Comparison of ENCODE assay signal across 29 cellular contexts in the genomic region with DNA sequence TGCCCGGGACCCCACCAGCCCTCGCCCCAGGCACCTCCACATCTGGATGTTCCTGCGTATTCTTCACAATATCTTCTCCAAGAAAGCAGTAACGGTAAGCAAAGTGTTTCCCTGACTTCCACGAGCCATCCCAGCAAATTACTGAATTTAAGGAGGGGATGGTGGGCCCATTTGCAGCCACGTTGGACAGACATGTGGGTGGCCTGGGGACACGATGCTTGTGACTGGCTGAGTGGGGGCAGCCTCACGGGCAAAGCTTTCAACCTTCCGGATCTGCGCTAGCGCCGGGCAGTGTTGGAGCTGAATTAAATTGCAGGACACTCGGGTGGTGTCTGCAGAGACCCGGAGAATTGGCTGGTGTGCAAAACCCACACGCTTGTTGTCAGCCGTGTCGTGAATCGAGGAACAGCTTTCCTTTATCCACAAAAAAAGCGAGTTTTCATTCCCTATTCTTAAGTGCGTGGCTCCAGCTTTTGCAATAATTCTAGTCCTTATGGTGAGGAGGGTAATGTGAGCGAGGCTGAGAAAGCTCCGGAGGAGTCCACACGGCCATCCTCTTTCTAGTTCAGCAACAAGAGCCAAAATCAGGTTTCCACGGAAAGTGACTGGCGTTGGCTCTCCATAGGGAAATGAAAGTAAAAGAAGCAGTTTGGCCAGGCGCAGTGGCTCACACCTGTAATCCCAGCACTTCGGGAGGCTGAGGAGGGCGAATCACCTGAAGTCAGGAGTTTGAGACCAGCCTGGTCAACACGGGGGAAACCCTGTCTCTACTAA.
"Had no signal": no experiment of that assay in that cellular context is flagged by ENCODE, and none has a peak within 500 bp of the region (broad histone marks: within the 10 kb centered on the region; RNA-seq: fewer than 3 reads in every experiment).

No MANE protein-coding gene starts in this region.

- H2AFZ ChIP-seq: neural progenitor cell had no signal

- DNase-seq: activated CD4-positive, alpha-beta memory T cell treated with anti-CD3 and anti-CD28 coated beads for 36 hours; activated CD4-positive, alpha-beta T cell treated with anti-CD3 and anti-CD28 coated beads, Interleukin-2, amount 10 ng/mL, durations not matched to agents 24 days and 14 days; activated CD4-positive, CD25-positive, alpha-beta regulatory T cell treated with anti-CD3 and anti-CD28 coated beads, Interleukin-2, amount 50 U/mL, for 72 hours; activated CD8-positive, alpha-beta memory T cell treated with anti-CD3 and anti-CD28 coated beads, Interleukin-2, amount 50 U/mL, for 4 hours; activated effector memory CD4-positive, alpha-beta T cell treated with anti-CD3 and anti-CD28 coated beads, Interleukin-2, amount 50 U/mL, for 16 hours; activated naive CD4-positive, alpha-beta T cell treated with anti-CD3 and anti-CD28 coated beads for 36 hours; activated naive CD8-positive, alpha-beta T cell treated with anti-CD3 and anti-CD28 coated beads for 36 hours; activated T-cell treated with anti-CD3 and anti-CD28 coated beads, Interleukin-2, amount 50 U/mL, for 1 hour; adrenal gland; aorta; body of pancreas; cerebellar nuclear complex; effector memory CD4-positive, alpha-beta T cell; glutamatergic neuron; lower lobe of right lung; mesendoderm; natural killer cell; occipital lobe; stimulated activated CD4-positive, alpha-beta T cell treated with anti-CD3 and anti-CD28 coated beads, Interleukin-2, amount 100 ng/mL, for 48 hours; stimulated activated naive CD8-positive, alpha-beta T cell treated with anti-CD3 and anti-CD28 coated beads, Interleukin-15, Interleukin-2, amounts not matched to agents 100 U/mL and 50 U/mL, for 24 hours; testis; transverse colon had no signal

- H3K4me2 ChIP-seq: neural progenitor cell had no signal

- H3K9me3 Mint-ChIP-seq: activated CD4-positive, alpha-beta memory T cell treated with anti-CD3 and anti-CD28 coated beads for 36 hours; activated CD4-positive, alpha-beta T cell treated with anti-CD3 and anti-CD28 coated beads, Interleukin-2, amount 10 ng/mL, durations not matched to agents 24 days and 14 days; activated naive CD4-positive, alpha-beta T cell treated with anti-CD3 and anti-CD28 coated beads for 36 hours; activated naive CD8-positive, alpha-beta T cell treated with anti-CD3 and anti-CD28 coated beads for 36 hours; activated T-helper 1 cell treated with anti-CD3 and anti-CD28 coated beads, Interleukin-12 subunit alpha, Interleukin-12 subunit beta, Interleukin-2, Interleukin-4 antibody, amounts not matched to agents 30 ng/mL and 10 ng/mL and 1 ng/mL, durations not matched to agents 14 hours and 24 hours and 36 hours; natural killer cell; neural progenitor cell had no signal

- H3K27me3 ChIP-seq: right atrium auricular region, testis had no signal

- H3K4me3 Mint-ChIP-seq: activated CD4-positive, alpha-beta memory T cell treated with anti-CD3 and anti-CD28 coated beads for 36 hours; activated CD4-positive, alpha-beta T cell treated with anti-CD3 and anti-CD28 coated beads, Interleukin-2, amount 10 ng/mL, durations not matched to agents 24 days and 14 days; activated naive CD4-positive, alpha-beta T cell treated with anti-CD3 and anti-CD28 coated beads for 36 hours; activated naive CD8-positive, alpha-beta T cell treated with anti-CD3 and anti-CD28 coated beads for 36 hours; activated T-helper 1 cell treated with anti-CD3 and anti-CD28 coated beads, Interleukin-12 subunit alpha, Interleukin-12 subunit beta, Interleukin-2, Interleukin-4 antibody, amounts not matched to agents 30 ng/mL and 10 ng/mL and 1 ng/mL, durations not matched to agents 14 hours and 24 hours and 36 hours; natural killer cell; neural progenitor cell had no signal

- H3K4me1 ChIP-seq: adrenal gland, body of pancreas, left lung, lower lobe of right lung, neural progenitor cell, right atrium auricular region, testis, transverse colon had no signal

- H3K36me3 Mint-ChIP-seq: activated CD4-positive, alpha-beta memory T cell treated with anti-CD3 and anti-CD28 coated beads for 36 hours; activated naive CD8-positive, alpha-beta T cell treated with anti-CD3 and anti-CD28 coated beads for 36 hours; natural killer cell; neural progenitor cell had no signal

- H3K36me3 ChIP-seq: adrenal gland, cardiac muscle cell, left lung, lower lobe of right lung, neural progenitor cell, right atrium auricular region, transverse colon had no signal

- H3K4me1 Mint-ChIP-seq: activated CD4-positive, alpha-beta T cell treated with anti-CD3 and anti-CD28 coated beads, Interleukin-2, amount 10 ng/mL, durations not matched to agents 24 days and 14 days; activated naive CD8-positive, alpha-beta T cell treated with anti-CD3 and anti-CD28 coated beads for 36 hours; natural killer cell; neural progenitor cell had no signal

- H3K4me3 ChIP-seq: adrenal gland, body of pancreas, cardiac muscle cell, coronary artery, left lung, lower lobe of right lung, neural progenitor cell, right atrium auricular region, testis, transverse colon had no signal

- H3K27ac ChIP-seq: adrenal gland, body of pancreas, cardiac muscle cell, coronary artery, dorsolateral prefrontal cortex, left lung, lower lobe of right lung, neural progenitor cell, right atrium auricular region, testis, transverse colon had no signal

- H3K9me3 ChIP-seq: adrenal gland, body of pancreas, left lung, lower lobe of right lung, right atrium auricular region, testis, transverse colon had no signal

- H3K27ac Mint-ChIP-seq: activated CD4-positive, alpha-beta memory T cell treated with anti-CD3 and anti-CD28 coated beads for 36 hours; activated CD4-positive, alpha-beta T cell treated with anti-CD3 and anti-CD28 coated beads, Interleukin-2, amount 10 ng/mL, durations not matched to agents 24 days and 14 days; activated naive CD4-positive, alpha-beta T cell treated with anti-CD3 and anti-CD28 coated beads for 36 hours; activated naive CD8-positive, alpha-beta T cell treated with anti-CD3 and anti-CD28 coated beads for 36 hours; activated T-helper 1 cell treated with anti-CD3 and anti-CD28 coated beads, Interleukin-12 subunit alpha, Interleukin-12 subunit beta, Interleukin-2, Interleukin-4 antibody, amounts not matched to agents 30 ng/mL and 10 ng/mL and 1 ng/mL, durations not matched to agents 14 hours and 24 hours and 36 hours; natural killer cell; neural progenitor cell had no signal
